Comparison of ENCODE assay signal across 8 cellular contexts in genomic region chr1:149636286-149637122, GRCh38. TPM values are rescaled to one million over a fixed set of nuclear protein-coding genes. Genes with fewer than 3 reads are reported as not detected.
DNase-seq lines count a peak whose midpoint lies in the region; ATAC-seq, FAIRE-seq and TF ChIP-seq lines count a peak whose summit lies in the region.
"Not testable (repeated sequence)": the region's sequence is repeated elsewhere in the genome, so short reads cannot be mapped to it uniquely, and the experiment has no call there.

No MANE protein-coding gene starts in this region.

- peak overlapping the region; percentile 93 for H3K27ac ChIP-seq in osteoblast (ENCODE audit: low read depth, low read length)
- H3K27ac ChIP-seq in suprapubic skin, result peak overlapping the region; percentile 94

- TF ChIP-seq CTCF in osteoblast (IDR thresholded peaks at IDR 0.05; ENCODE audit: extremely low read depth, low read depth, low read length); suprapubic skin (IDR thresholded peaks at IDR 0.05): not testable (repeated sequence)

- FAIRE-seq in GM12892 (lab: Jason Lieb, UNC), result not testable (repeated sequence)

- H2AFZ ChIP-seq in osteoblast (ENCODE audit: low read length), result peak overlapping the region; percentile 86

- TF ChIP-seq EP300 in suprapubic skin (IDR thresholded peaks at IDR 0.05), result not testable (repeated sequence)

- intact Hi-C loops in Right ventricle myocardium superior (cut with DNase I), result not testable (repeated sequence)

- not testable (repeated sequence) for H3K4me1 ChIP-seq in osteoblast (ENCODE audit: insufficient read depth, low read length); suprapubic skin

- H3K4me2 ChIP-seq in osteoblast (ENCODE audit: insufficient read depth, low read length), result peak overlapping the region; percentile 82

- WGBS in suprapubic skin, result 1% methylated on average over 35 of the region's 41 CpGs

- TF ChIP-seq POLR2A in GM12892 (IDR thresholded peaks at IDR 0.05; ENCODE audit: low read depth, low read length) (peak; percentile 98), suprapubic skin (IDR thresholded peaks at IDR 0.05) (peak in 1 of 2 donors; percentile 41)

- H3K36me3 ChIP-seq in osteoblast (ENCODE audit: insufficient read depth, low read length); suprapubic skin: not testable (repeated sequence)

- peak; percentile 92 for ATAC-seq in HG02798 (IDR thresholded peaks at IDR 0.05; ENCODE audit: poor library complexity, unreplicated experiment)
- ATAC-seq in Right ventricle myocardium superior (ENCODE audit: poor library complexity), result peak; percentile 98

- not testable (repeated sequence) for H4K20me1 ChIP-seq in osteoblast (ENCODE audit: insufficient read depth, low read length)

- H3K9me3 ChIP-seq in osteoblast (ENCODE audit: low read depth, low read length); suprapubic skin: not testable (repeated sequence)

- H3K4me3 ChIP-seq in osteoblast (ENCODE audit: insufficient read depth, low read length) (peak overlapping the region; percentile 70), suprapubic skin (peak overlapping the region; percentile 54)

- H3K79me2 ChIP-seq in osteoblast (ENCODE audit: insufficient read depth, low read length), result not testable (repeated sequence)

- H3K27me3 ChIP-seq in osteoblast (ENCODE audit: insufficient read depth, low read length); suprapubic skin: not testable (repeated sequence)

- DNase-seq in GM12892 (ENCODE audit: insufficient read length), result not testable (repeated sequence)
- peak; percentile 89 to 96 (median 90) for DNase-seq in NCI-H1417 (lab: John Stamatoyannopoulos, UW)
- DNase-seq in SW480 (ENCODE audit: low spot score), result peak; percentile 95
- DNase-seq in activated naive CD8-positive, alpha-beta T cell treated with anti-CD3 and anti-CD28 coated beads, Interleukin-2, amount 50 U/mL, for 16 hours (ENCODE audit: low read depth, low spot score), result peak; percentile 75
- DNase-seq in Right ventricle myocardium superior, result peak; percentile 94
- peak; percentile 86 for DNase-seq in osteoblast (ENCODE audit: insufficient read length, low spot score, missing footprints)
- peak; percentile 97 for DNase-seq in suprapubic skin (ENCODE audit: low spot score in 2 of 2)

RNA-seq across cellular contexts. Expression of gene PPIAL4C, which starts 52.9 kb away (rescaled TPM):
- polyA plus RNA-seq in GM12892 (2012; ENCODE audit: missing spikeins), result not detected
- 0.59 TPM for total RNA-seq in Right ventricle myocardium superior
- not detected in 2 replicates for total RNA-seq in osteoblast
- not detected for total RNA-seq in suprapubic skin
